Comparison of ENCODE assay signal across 8 cellular contexts in the genomic region with DNA sequence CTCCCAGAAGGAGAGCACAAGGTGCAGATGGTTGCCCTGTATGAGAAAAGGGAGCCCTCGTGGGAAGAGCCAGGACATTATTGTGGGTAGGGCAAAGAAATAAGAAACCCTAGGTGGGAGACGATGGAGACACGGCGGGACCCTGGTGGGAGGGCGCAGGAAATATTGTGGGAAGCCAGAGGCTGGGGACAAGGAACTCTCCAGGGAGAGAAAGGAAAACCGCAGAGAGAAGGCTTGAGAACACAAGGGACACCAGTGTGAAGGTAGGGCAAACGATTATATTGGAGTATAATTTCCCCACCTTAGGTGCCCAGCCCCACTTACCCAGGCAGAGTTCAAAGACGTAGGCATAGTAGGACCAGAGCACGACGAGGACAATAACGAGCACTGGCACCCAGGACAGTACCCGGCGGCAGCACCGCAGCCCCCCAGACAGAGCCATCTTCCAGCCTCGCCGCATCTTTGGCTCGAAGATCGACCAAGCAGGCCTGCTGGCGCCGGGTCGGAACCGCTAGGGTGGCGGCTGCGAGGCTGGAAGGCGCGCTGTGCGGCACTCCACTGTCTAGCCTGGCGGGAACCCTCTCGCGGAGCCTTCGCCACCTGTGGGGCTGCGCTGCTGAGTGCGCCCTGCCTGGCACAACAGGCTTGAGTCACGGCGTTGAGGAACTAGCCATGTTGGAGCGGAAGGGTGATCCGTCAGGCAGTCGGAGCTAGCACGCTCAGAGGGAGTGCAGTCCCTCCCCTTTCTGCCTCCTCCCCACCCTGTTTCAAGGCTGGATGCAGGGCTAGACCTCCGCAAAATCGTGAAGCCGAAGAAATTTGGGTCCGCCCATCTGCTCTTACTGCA. TPM values are rescaled to one million over a fixed set of nuclear protein-coding genes. Genes with fewer than 3 reads are reported as not detected.
DNase-seq lines count a peak whose midpoint lies in the region; ATAC-seq and TF ChIP-seq lines count a peak whose summit lies in the region.

A gene with protein sequence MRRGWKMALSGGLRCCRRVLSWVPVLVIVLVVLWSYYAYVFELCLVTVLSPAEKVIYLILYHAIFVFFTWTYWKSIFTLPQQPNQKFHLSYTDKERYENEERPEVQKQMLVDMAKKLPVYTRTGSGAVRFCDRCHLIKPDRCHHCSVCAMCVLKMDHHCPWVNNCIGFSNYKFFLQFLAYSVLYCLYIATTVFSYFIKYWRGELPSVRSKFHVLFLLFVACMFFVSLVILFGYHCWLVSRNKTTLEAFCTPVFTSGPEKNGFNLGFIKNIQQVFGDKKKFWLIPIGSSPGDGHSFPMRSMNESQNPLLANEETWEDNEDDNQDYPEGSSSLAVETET (minus strand): TSS at position 473 of the 847 bp plus-strand sequence. CDS start 13 bp downstream, at position 460.

- H3K9ac ChIP-seq in colonic mucosa (ENCODE audit: low read depth in 2 of 2, low read length in 2 of 2) = peak within 1 kb of the TSS in 1 of 2 donors; percentile 35

- H3K27me3 ChIP-seq in ACC112 (ENCODE audit: insufficient read depth, low read length) (no peaks in the 10 kb centered on the region), colonic mucosa (no peaks in the 10 kb centered on the region)

- H3K4me3 Mint-ChIP-seq in activated CD4-positive, alpha-beta T cell treated with anti-CD3 and anti-CD28 coated beads, Interleukin-2, amount 10 ng/mL, durations not matched to agents 24 days and 14 days = peak within 1 kb of the TSS; percentile 87

- H3K4me3 ChIP-seq in ACC112 (ENCODE audit: low read depth, low read length) (peak within 1 kb of the TSS; percentile 53), NB4 (ENCODE audit: low read depth, low read length) (no peak within 1 kb of the TSS), colonic mucosa (peak within 1 kb of the TSS; percentile 27)

- H3K36me3 ChIP-seq in ACC112 (ENCODE audit: insufficient read depth, low read length) (no peaks in the 10 kb centered on the region), colonic mucosa (no peaks in the 10 kb centered on the region)

- peaks cover 10% of the 10 kb centered on the region for H3K4me1 Mint-ChIP-seq in activated CD4-positive, alpha-beta T cell treated with anti-CD3 and anti-CD28 coated beads, Interleukin-2, amount 10 ng/mL, durations not matched to agents 24 days and 14 days

- no peaks in the 10 kb centered on the region for H3K27me3 Mint-ChIP-seq in activated CD4-positive, alpha-beta T cell treated with anti-CD3 and anti-CD28 coated beads, Interleukin-2, amount 10 ng/mL, durations not matched to agents 24 days and 14 days

- TF ChIP-seq POLR2A in NB4 (IDR thresholded peaks at IDR 0.05; ENCODE audit: extremely low read depth, insufficient read length) = no peak

- H3K4me1 ChIP-seq in ACC112 (ENCODE audit: control insufficient read depth, insufficient read depth, low read length, unreplicated experiment) (no peaks in the 10 kb centered on the region), colonic mucosa (no peaks in the 10 kb centered on the region)

- intact Hi-C loops in activated CD4-positive, alpha-beta T cell treated with anti-CD3 and anti-CD28 coated beads, Interleukin-2, amount 10 ng/mL, durations not matched to agents 24 days and 14 days (cut with micrococcal nuclease) = no loop called here
- intact Hi-C loops in colonic mucosa (cut with DNase I) = no loop called here

- no peak within 1 kb of the TSS for H3K27ac ChIP-seq in ACC112 (ENCODE audit: low read depth, low read length)
- H3K27ac ChIP-seq in colonic mucosa = no peak within 1 kb of the TSS

- no peak within 1 kb of the TSS for H2AFZ ChIP-seq in ACC112 (ENCODE audit: low read length, unreplicated experiment)

- peak; percentile 34 for ATAC-seq in left lobe of liver
- no peak for ATAC-seq in HG02588 (IDR thresholded peaks at IDR 0.05; ENCODE audit: unreplicated experiment)

- TF ChIP-seq CTCF in NB4 (IDR thresholded peaks at IDR 0.05; ENCODE audit: low read depth, low read length) (no peak), colonic mucosa (IDR thresholded peaks at IDR 0.05) (no peak)

- no peaks in the 10 kb centered on the region for H3K9me3 Mint-ChIP-seq in activated CD4-positive, alpha-beta T cell treated with anti-CD3 and anti-CD28 coated beads, Interleukin-2, amount 10 ng/mL, durations not matched to agents 24 days and 14 days

- peak; percentile 2 for DNase-seq in NB4 (ENCODE audit: low read depth)
- peak; percentile 77 for DNase-seq in activated CD4-positive, alpha-beta T cell treated with anti-CD3 and anti-CD28 coated beads, Interleukin-2, amount 10 ng/mL, durations not matched to agents 24 days and 14 days
- DNase-seq in colonic mucosa = peak; percentile 18
- DNase-seq in left lobe of liver (ENCODE audit: low spot score) = no peak
- peak; percentile 71 for DNase-seq in stimulated activated CD4-positive, alpha-beta T cell treated with anti-CD3 and anti-CD28 coated beads, Interleukin-1b, Interleukin-23, amount 100 ng/mL, for 48 hours
- DNase-seq in pons (ENCODE audit: low spot score) = no peak

- no peaks in the 10 kb centered on the region for H3K79me2 ChIP-seq in ACC112 (ENCODE audit: control insufficient read depth, insufficient read depth, low read length, unreplicated experiment)

- H3K9me3 ChIP-seq in colonic mucosa = no peaks in the 10 kb centered on the region

- H3K36me3 Mint-ChIP-seq in activated CD4-positive, alpha-beta T cell treated with anti-CD3 and anti-CD28 coated beads, Interleukin-2, amount 10 ng/mL, durations not matched to agents 24 days and 14 days (ENCODE audit: low read depth) = no peaks in the 10 kb centered on the region

- peak within 1 kb of the TSS; percentile 75 for H3K27ac Mint-ChIP-seq in activated CD4-positive, alpha-beta T cell treated with anti-CD3 and anti-CD28 coated beads, Interleukin-2, amount 10 ng/mL, durations not matched to agents 24 days and 14 days

RNA-seq across cellular contexts. Expression of the gene that starts here (rescaled TPM):
- total RNA-seq in activated CD4-positive, alpha-beta T cell treated with anti-CD3 and anti-CD28 coated beads, Interleukin-2, amount 10 ng/mL, durations not matched to agents 24 days and 14 days = 0.05 and 0.28 TPM in 2 replicates
- total RNA-seq in colonic mucosa = under 1 TPM; 0.17 to 0.35 TPM
- total RNA-seq in left lobe of liver = 0.13 TPM

Comparison
In these comparisons a context has a peak if more than half of its experiments do, and no peak if none do; other contexts are left out.
1. Peak in DNase-seq in activated CD4-positive, alpha-beta T cell treated with anti-CD3 and anti-CD28 coated beads, Interleukin-2, amount 10 ng/mL, durations not matched to agents 24 days and 14 days; RNA of the gene not detected or under 1 TPM.
2. Peak in DNase-seq and H3K4me3 ChIP-seq in colonic mucosa; RNA of the gene not detected or under 1 TPM.
3. Peak in ATAC-seq in left lobe of liver; RNA of the gene not detected or under 1 TPM.
4. DNase-seq: peak in NB4 (single experiment) and stimulated activated CD4-positive, alpha-beta T cell treated with anti-CD3 and anti-CD28 coated beads, Interleukin-1b, Interleukin-23, amount 100 ng/mL, for 48 hours (single experiment); none in left lobe of liver (single experiment) and pons (single experiment).